ENCODE assay signal across 16 cellular contexts in the genomic region with DNA sequence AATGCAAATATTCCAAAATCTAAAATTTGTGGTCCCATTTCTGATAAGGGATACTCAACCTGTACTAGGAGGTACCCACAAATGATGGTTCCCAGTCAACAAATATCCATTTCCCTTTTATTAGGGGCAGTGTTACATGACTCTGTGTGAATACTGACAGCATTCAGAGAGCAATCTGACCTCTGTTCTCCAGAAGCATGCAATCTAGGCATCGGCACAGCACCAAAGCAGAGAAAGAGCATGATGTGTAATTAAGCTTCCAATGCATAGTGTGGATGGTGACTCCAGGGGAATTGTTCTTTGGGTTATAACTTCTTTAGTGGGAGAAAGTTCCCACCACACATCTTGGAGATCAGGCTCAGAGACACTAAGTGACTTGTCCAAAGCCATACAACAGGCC.
A peak's percentile ranks its signal among the peaks of the same experiment; 100 is the strongest.
DNase-seq lines count a peak whose midpoint lies in the region; ATAC-seq and TF ChIP-seq lines count a peak whose summit lies in the region.
"Had no signal": no experiment of that assay in that cellular context is flagged by ENCODE, and none has a peak within 500 bp of the region (broad histone marks: within the 10 kb centered on the region; RNA-seq: fewer than 3 reads in every experiment).

No MANE protein-coding gene starts in this region.

- H2AFZ ChIP-seq in hepatocyte (no peak overlapping the region), PC-3 (ENCODE audit: low read length) (no peak overlapping the region)

- no peaks in the 10 kb centered on the region for H3K9me3 ChIP-seq in hepatocyte (ENCODE audit: low read depth)
- no peaks in the 10 kb centered on the region for H3K9me3 ChIP-seq in right lobe of liver
- H3K9me3 ChIP-seq in PC-3 (ENCODE audit: low read length) = no peaks in the 10 kb centered on the region
- H3K9me3 ChIP-seq: A549; BLaER1 treated with 17β-estradiol and CSF1 and Interleukin-3, amounts not matched to agents 10 nM and 100 nM; Caco-2 had no signal

- H3K9ac ChIP-seq in PC-3 (ENCODE audit: low read length) = no peak overlapping the region
- H3K9ac ChIP-seq: BLaER1 treated with 17β-estradiol and CSF1 and Interleukin-3, amounts not matched to agents 10 nM and 100 nM had no signal

- H3K4me2 ChIP-seq in hepatocyte (no peak overlapping the region), PC-3 (ENCODE audit: low read length) (no peak overlapping the region)
- H3K4me2 ChIP-seq: A549; BLaER1 treated with 17β-estradiol and CSF1 and Interleukin-3, amounts not matched to agents 10 nM and 100 nM had no signal

- WGBS in hepatocyte (ENCODE audit: low lambda C conversion rate, missing lambda C conversion rate) = 83% methylated on average over 1 of the region's 1 CpG
- WGBS in right lobe of liver (ENCODE audit: insufficient coverage, low coverage, low lambda C conversion rate, missing lambda C conversion rate) = 0% methylated on average over 1 of the region's 1 CpG

- H3K27me3 ChIP-seq in hepatocyte = no peaks in the 10 kb centered on the region
- no peaks in the 10 kb centered on the region for H3K27me3 ChIP-seq in right lobe of liver
- H3K27me3 ChIP-seq in PC-3 (ENCODE audit: low read length) = no peaks in the 10 kb centered on the region
- H3K27me3 ChIP-seq: BLaER1 treated with 17β-estradiol and CSF1 and Interleukin-3, amounts not matched to agents 10 nM and 100 nM had no signal

- H3K4me3 ChIP-seq in hepatocyte (no peak overlapping the region), right lobe of liver (no peak overlapping the region), PC-3 (ENCODE audit: low read length) (no peak overlapping the region)
- H3K4me3 ChIP-seq: A549; BLaER1 treated with 17β-estradiol and CSF1 and Interleukin-3, amounts not matched to agents 10 nM and 100 nM had no signal

- no peak for TF ChIP-seq CTCF in 22Rv1 (IDR thresholded peaks at IDR 0.05)
- TF ChIP-seq CTCF in hepatocyte (IDR thresholded peaks at IDR 0.05; ENCODE audit: poor library complexity) = no peak
- no peak for TF ChIP-seq CTCF in right lobe of liver (IDR thresholded peaks at IDR 0.05)
- TF ChIP-seq CTCF in PC-3 (conservative IDR thresholded peaks at IDR 0.05; ENCODE audit: low read depth, low read length) = no peak

- POLR2A ChIA-PET in PC-3 (lab: Charles Lee; ENCODE audit: unreplicated experiment) = no interaction called here

- CTCF ChIA-PET in PC-3 (lab: Charles Lee) = no interaction called here

- H3K36me3 ChIP-seq in hepatocyte (replicated peaks; ENCODE audit: insufficient read depth, low read depth) = no peaks in the 10 kb centered on the region
- no peaks in the 10 kb centered on the region for H3K36me3 ChIP-seq in right lobe of liver
- no peaks in the 10 kb centered on the region for H3K36me3 ChIP-seq in PC-3 (ENCODE audit: low read depth, low read length)
- H3K36me3 ChIP-seq: BLaER1 treated with 17β-estradiol and CSF1 and Interleukin-3, amounts not matched to agents 10 nM and 100 nM had no signal

- no peak for TF ChIP-seq POLR2A in right lobe of liver (IDR thresholded peaks at IDR 0.05)

- 0 out of 2 replicates have a peak overlapping the region, but pooled peaks have one; percentile 22 for H3K27ac ChIP-seq in 22Rv1
- H3K27ac ChIP-seq in hepatocyte = peak overlapping the region; percentile 22
- H3K27ac ChIP-seq in right lobe of liver = no peak overlapping the region
- H3K27ac ChIP-seq in PC-3 (ENCODE audit: low read length) = no peak overlapping the region
- H3K27ac ChIP-seq: A549; BLaER1 treated with 17β-estradiol and CSF1 and Interleukin-3, amounts not matched to agents 10 nM and 100 nM; C4-2B had no signal

- no TSS peak for BruUV-seq in PC-3 (replicated peaks; lab: Mats Ljungman, UMichigan)

- peak; percentile 48 to 56 (median 56) for ATAC-seq in right lobe of liver
- ATAC-seq in HG03025 (IDR thresholded peaks at IDR 0.05; ENCODE audit: low FRiP score, unreplicated experiment) = no peak
- no peak for ATAC-seq in PC-3
- ATAC-seq: A549; CD8-positive, alpha-beta T cell had no signal

- H3F3A ChIP-seq in PC-3 (ENCODE audit: low read length, unreplicated experiment) = no peaks in the 10 kb centered on the region

- H3K4me1 ChIP-seq in hepatocyte (ENCODE audit: insufficient read depth) (no peaks in the 10 kb centered on the region), right lobe of liver (peaks cover 0 to 9% (median 4%) of the 10 kb centered on the region in 4 donors), PC-3 (ENCODE audit: insufficient read depth, low read length) (no peaks in the 10 kb centered on the region)
- H3K4me1 ChIP-seq: A549 had no signal

- intact Hi-C loops in right lobe of liver (cut with DNase I) = no loop called here
- intact Hi-C loops in PC-3 (cut with micrococcal nuclease) = no loop called here

- H3K9me2 ChIP-seq in hepatocyte (replicated peaks; ENCODE audit: insufficient read depth) (no peaks in the 10 kb centered on the region), PC-3 (replicated peaks; ENCODE audit: low read length) (no peaks in the 10 kb centered on the region)

- H3K79me2 ChIP-seq in hepatocyte = no peaks in the 10 kb centered on the region
- H3K79me2 ChIP-seq in PC-3 (ENCODE audit: low read length) = no peaks in the 10 kb centered on the region

- DNase-seq in hepatocyte (ENCODE audit: low spot score) = no peak
- no peak for DNase-seq in right lobe of liver
- DNase-seq in NCI-H2081 treated with DMSO at 0.1 percent for 48 hours (lab: John Stamatoyannopoulos, UW) = no peak
- no peak for DNase-seq in PC-3
- DNase-seq: AML-193; Caco-2; Calu3; CD4-positive, alpha-beta T cell; CD8-positive, alpha-beta T cell; DMS79 treated with DMSO at 0.1 percent for 48 hours; GF-D8 had no signal

- no peaks in the 10 kb centered on the region for H4K20me1 ChIP-seq in hepatocyte (ENCODE audit: insufficient read depth, poor library complexity, severe bottlenecking)
- H4K20me1 ChIP-seq in PC-3 (ENCODE audit: low read length) = no peaks in the 10 kb centered on the region
- H4K20me1 ChIP-seq: BLaER1 treated with 17β-estradiol and CSF1 and Interleukin-3, amounts not matched to agents 10 nM and 100 nM had no signal

Comparison
In these comparisons a context has a peak if more than half of its experiments do, and no peak if none do; other contexts are left out.
1. H3K27ac ChIP-seq: peak in 22Rv1 (single experiment) and hepatocyte (single experiment); none in right lobe of liver (0 of 3) and PC-3 (single experiment).
2. ATAC-seq: peak in right lobe of liver (4 of 4); none in HG03025 (single experiment) and PC-3 (single experiment).